ENCODE assay signal across 8 cellular contexts in the genomic region with DNA sequence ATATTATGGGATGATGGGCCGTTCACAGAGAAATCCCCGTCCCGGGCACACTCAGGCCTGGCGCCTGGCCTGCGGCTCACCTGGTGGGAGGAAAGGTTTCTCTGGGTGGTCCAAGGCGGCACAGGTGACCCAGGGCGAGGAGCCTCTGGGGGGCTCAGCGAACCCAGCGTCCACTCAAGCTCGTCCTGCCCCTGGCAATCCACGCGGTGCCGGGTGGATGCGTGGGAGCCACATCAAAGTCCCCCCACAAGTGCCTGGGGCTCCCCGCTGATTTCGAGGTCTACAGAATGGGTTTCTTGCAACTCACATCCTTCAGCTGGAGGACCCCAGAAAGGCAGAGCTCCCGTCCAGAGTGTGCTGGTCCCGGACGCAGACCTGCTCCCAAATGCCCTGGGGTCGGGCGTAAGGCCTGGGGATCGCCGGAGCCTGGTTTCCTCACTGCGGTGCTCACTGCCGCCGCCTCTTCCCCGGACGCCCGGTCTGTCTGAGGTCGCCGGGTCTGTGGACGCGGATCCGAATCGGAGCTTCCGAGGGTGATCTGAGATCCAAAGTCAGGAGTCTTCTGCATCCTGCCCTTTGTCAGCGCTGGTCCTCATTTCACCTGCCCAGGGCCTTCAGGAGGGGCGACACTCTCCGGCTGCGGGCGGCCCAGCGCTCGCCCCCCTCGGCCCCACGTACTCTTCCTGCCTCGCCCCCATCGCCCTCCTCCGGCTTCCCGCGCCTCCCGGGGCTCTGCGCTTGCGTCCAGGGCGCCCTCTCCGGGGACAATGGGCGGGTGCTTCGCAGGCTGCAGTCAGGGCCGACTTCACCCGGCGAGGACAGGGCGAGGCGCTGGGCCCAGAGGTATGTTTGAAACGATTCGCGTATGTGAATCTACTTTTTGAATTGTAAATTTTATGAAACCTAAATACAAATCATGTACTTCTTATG. TPM values are rescaled to one million over a fixed set of nuclear protein-coding genes. Genes with fewer than 3 reads are reported as not detected.
A peak's percentile ranks its signal among the peaks of the same experiment; 100 is the strongest.
DNase-seq lines count a peak whose midpoint lies in the region; ATAC-seq and TF ChIP-seq lines count a peak whose summit lies in the region.

No MANE protein-coding gene starts in this region.

- no peaks in the 10 kb centered on the region for H3K79me2 ChIP-seq in parathyroid adenoma

- ATAC-seq in GM19438 (IDR thresholded peaks at IDR 0.05; ENCODE audit: low read depth, unreplicated experiment): peak; percentile 72
- peak; percentile 97 to 98 for ATAC-seq in activated T-cell treated with anti-CD3 and anti-CD28 coated beads, Interleukin-2, amount 50 U/mL, for 72 hours (replicated peaks in 1 of 2)
- ATAC-seq in gastroesophageal sphincter: peak; percentile 92

- peaks cover 14% of the 10 kb centered on the region for H3K4me1 Mint-ChIP-seq in activated T-cell treated with anti-CD3 and anti-CD28 coated beads, Interleukin-2, amount 50 U/mL, for 72 hours (ENCODE audit: low read depth)

- H3K4me2 ChIP-seq in parathyroid adenoma (ENCODE audit: low read length): peak overlapping the region; percentile 1

- peak; percentile 20; the same call in 1 of the 2 replicates for TF ChIP-seq CTCF in AG10803 (conservative IDR thresholded peaks at IDR 0.05; ENCODE audit: low read length)
- peak in 2 of 4 experiments; percentile 12 to 49 for TF ChIP-seq CTCF in gastroesophageal sphincter (IDR thresholded peaks at IDR 0.05)
- TF ChIP-seq CTCF in parathyroid adenoma (IDR thresholded peaks at IDR 0.05): no peak
- peak in 2 of 6 experiments; percentile 7 to 32 for TF ChIP-seq CTCF in thyroid gland (IDR thresholded peaks at IDR 0.05)

- no peaks in the 10 kb centered on the region for H3K9me3 ChIP-seq in gastroesophageal sphincter
- H3K9me3 ChIP-seq in parathyroid adenoma (ENCODE audit: control insufficient read depth, low read length): no peaks in the 10 kb centered on the region
- no peaks in the 10 kb centered on the region for H3K9me3 ChIP-seq in thyroid gland

- H3K27me3 Mint-ChIP-seq in activated T-cell treated with anti-CD3 and anti-CD28 coated beads, Interleukin-2, amount 50 U/mL, for 72 hours (ENCODE audit: low read depth): no peaks in the 10 kb centered on the region

- H3K4me3 ChIP-seq in AG10803 (ENCODE audit: low read length) (peak overlapping the region; percentile 47), gastroesophageal sphincter (peak overlapping the region; percentile 32 to 59), parathyroid adenoma (ENCODE audit: low read depth, low read length) (peak overlapping the region; percentile 11), thyroid gland (replicated peaks in 1 of 3) (peak overlapping the region in 1 of 3 donors; percentile 31)

- H3K36me3 ChIP-seq in gastroesophageal sphincter (no peaks in the 10 kb centered on the region), parathyroid adenoma (ENCODE audit: control insufficient read depth, insufficient read depth, low read length) (no peaks in the 10 kb centered on the region), thyroid gland (no peaks in the 10 kb centered on the region)

- 20 to 52% methylated on average over 16 to 22 of the region's 65 CpGs for WGBS in gastroesophageal sphincter (ENCODE audit: low coverage in 1 of 2), 2 donors
- 19 to 37% methylated on average over 20 to 58 of the region's 65 CpGs for WGBS in thyroid gland, 2 donors

- no peaks in the 10 kb centered on the region for H3K27me3 ChIP-seq in gastroesophageal sphincter
- no peaks in the 10 kb centered on the region for H3K27me3 ChIP-seq in parathyroid adenoma (ENCODE audit: control insufficient read depth, insufficient read depth, low read length)
- H3K27me3 ChIP-seq in thyroid gland: no peaks in the 10 kb centered on the region

- TF ChIP-seq EP300 in gastroesophageal sphincter (IDR thresholded peaks at IDR 0.05): no peak

- H3K27ac ChIP-seq in gastroesophageal sphincter: peak overlapping the region in 3 of 4 donors; percentile 75 to 79 (median 77)
- H3K27ac ChIP-seq in parathyroid adenoma: no peak overlapping the region
- peak overlapping the region in 1 of 3 donors; percentile 28 for H3K27ac ChIP-seq in thyroid gland

- no peaks in the 10 kb centered on the region for H3K9me3 Mint-ChIP-seq in activated T-cell treated with anti-CD3 and anti-CD28 coated beads, Interleukin-2, amount 50 U/mL, for 72 hours

- intact Hi-C loops in thyroid gland (cut with DNase I): no loop called here

- peaks cover 0 to 23% (median 0%) of the 10 kb centered on the region in 3 donors for H3K4me1 ChIP-seq in gastroesophageal sphincter
- no peaks in the 10 kb centered on the region for H3K4me1 ChIP-seq in parathyroid adenoma
- H3K4me1 ChIP-seq in thyroid gland: peaks cover 0 to 7% of the 10 kb centered on the region in 2 donors

- no peak overlapping the region for H3K27ac Mint-ChIP-seq in activated T-cell treated with anti-CD3 and anti-CD28 coated beads, Interleukin-2, amount 50 U/mL, for 72 hours

- TF ChIP-seq POLR2A in gastroesophageal sphincter (IDR thresholded peaks at IDR 0.05) (peak in 1 of 2 donors; percentile 23), thyroid gland (IDR thresholded peaks at IDR 0.05) (peak in 1 of 2 donors; percentile 15)

- H3K4me3 Mint-ChIP-seq in activated T-cell treated with anti-CD3 and anti-CD28 coated beads, Interleukin-2, amount 50 U/mL, for 72 hours: peak overlapping the region; percentile 70 to 73

- H3K9ac ChIP-seq in parathyroid adenoma: no peak overlapping the region

- H2AFZ ChIP-seq in parathyroid adenoma: peak overlapping the region; percentile 68

- H3K36me3 Mint-ChIP-seq in activated T-cell treated with anti-CD3 and anti-CD28 coated beads, Interleukin-2, amount 50 U/mL, for 72 hours (ENCODE audit: insufficient read depth in 2 of 2): no peaks in the 10 kb centered on the region

- DNase-seq in AG10803 (ENCODE audit: low read depth) (peak; percentile 25), LHCN-M2 (ENCODE audit: low read depth) (peak; percentile 41), thyroid gland (peak; percentile 54 to 55), NCI-H345 treated with DMSO at 0.1 percent for 48 hours (lab: John Stamatoyannopoulos, UW; ENCODE audit: unreplicated experiment) (no peak)
- peak; percentile 75 to 81 for DNase-seq in activated T-cell treated with anti-CD3 and anti-CD28 coated beads, Interleukin-2, amount 50 U/mL, for 72 hours

RNA-seq across cellular contexts. Expression of a gene that starts 20.0 kb away (rescaled TPM):
- total RNA-seq in LHCN-M2 (2014; rRNA removed): 33.1 and 35.5 TPM in 2 replicates
- polyA plus RNA-seq in LHCN-M2 (2012): 23.7 TPM
- 10 to 100 TPM; 32.0 to 37.9 TPM for total RNA-seq in activated T-cell treated with anti-CD3 and anti-CD28 coated beads, Interleukin-2, amount 50 U/mL, for 72 hours
- 10 to 100 TPM; 38.1 to 59.0 (median 54.8) TPM for total RNA-seq in gastroesophageal sphincter
- total RNA-seq in thyroid gland: 10 to 100 TPM; 49.8 to 75.0 (median 63.0) TPM
